Comparison of ENCODE assay signal across 10 cellular contexts in genomic region chr6:111712398-111712797, GRCh38.
DNase-seq lines count a peak whose midpoint lies in the region; ATAC-seq, FAIRE-seq and TF ChIP-seq lines count a peak whose summit lies in the region.
"Had no signal": no experiment of that assay in that cellular context is flagged by ENCODE, and none has a peak within 500 bp of the region (broad histone marks: within the 10 kb centered on the region; RNA-seq: fewer than 3 reads in every experiment).

No MANE protein-coding gene starts in this region.

- no peak for ATAC-seq in activated CD8-positive, alpha-beta T cell treated with anti-CD3 and anti-CD28 coated beads, Interleukin-2, amount 10 ng/mL, durations not matched to agents 7 days and 5 days
- ATAC-seq in HG03175 (IDR thresholded peaks at IDR 0.05; ENCODE audit: unreplicated experiment) (no peak), GM18517 (IDR thresholded peaks at IDR 0.05; ENCODE audit: unreplicated experiment) (no peak)

- H3K27ac Mint-ChIP-seq in activated CD8-positive, alpha-beta T cell treated with anti-CD3 and anti-CD28 coated beads, Interleukin-2, amount 10 ng/mL, durations not matched to agents 7 days and 5 days: peak overlapping the region; percentile 50
- peak overlapping the region; percentile 73 for H3K27ac Mint-ChIP-seq in progenitor cell of endocrine pancreas

- no peaks in the 10 kb centered on the region for H3K9me3 Mint-ChIP-seq in activated CD8-positive, alpha-beta T cell treated with anti-CD3 and anti-CD28 coated beads, Interleukin-2, amount 10 ng/mL, durations not matched to agents 7 days and 5 days (ENCODE audit: insufficient read depth)
- no peaks in the 10 kb centered on the region for H3K9me3 Mint-ChIP-seq in progenitor cell of endocrine pancreas (ENCODE audit: low read depth)

- FAIRE-seq in GM19239 (lab: Jason Lieb, UNC): no peak
- FAIRE-seq: HTR-8/SVneo had no signal

- TF ChIP-seq CTCF in foreskin fibroblast (IDR thresholded peaks at IDR 0.05; ENCODE audit: low read depth, low read length) (no peak), progenitor cell of endocrine pancreas (IDR thresholded peaks at IDR 0.05; ENCODE audit: unreplicated experiment) (no peak)

- H3K36me3 Mint-ChIP-seq in activated CD8-positive, alpha-beta T cell treated with anti-CD3 and anti-CD28 coated beads, Interleukin-2, amount 10 ng/mL, durations not matched to agents 7 days and 5 days (ENCODE audit: low read depth): peaks cover 62% of the 10 kb centered on the region
- H3K36me3 Mint-ChIP-seq in progenitor cell of endocrine pancreas (ENCODE audit: insufficient read depth): peaks cover 16% of the 10 kb centered on the region

- CTCF ChIA-PET in activated CD8-positive, alpha-beta T cell treated with anti-CD3 and anti-CD28 coated beads, Interleukin-2, amount 10 ng/mL, durations not matched to agents 7 days and 5 days (lab: Charles Lee): interaction anchor here (0.6 to 1.5 kb wide), 5 partner anchors 10 to 453 kb away, joined by 3 to 7 read pairs (median 4); a partner anchor contains a TSS

- H3K27me3 Mint-ChIP-seq in activated CD8-positive, alpha-beta T cell treated with anti-CD3 and anti-CD28 coated beads, Interleukin-2, amount 10 ng/mL, durations not matched to agents 7 days and 5 days (ENCODE audit: low read depth): no peaks in the 10 kb centered on the region
- no peaks in the 10 kb centered on the region for H3K27me3 Mint-ChIP-seq in progenitor cell of endocrine pancreas

- H3K4me3 ChIP-seq in foreskin fibroblast (ENCODE audit: low read depth in 1 of 2, low read length in 2 of 2): no peak overlapping the region

- DNase-seq in ELF-1 (ENCODE audit: low read depth, low spot score) (peak; percentile 64), foreskin fibroblast (peak; percentile 69 to 84), progenitor cell of endocrine pancreas (ENCODE audit: low spot score, unreplicated experiment) (no peak), NCI-H2196 treated with DMSO at 0.1 percent for 48 hours (lab: John Stamatoyannopoulos, UW; ENCODE audit: unreplicated experiment) (no peak), GM19239 (ENCODE audit: insufficient read length, low spot score) (no peak)
- DNase-seq in activated CD8-positive, alpha-beta T cell treated with anti-CD3 and anti-CD28 coated beads, Interleukin-2, amount 10 ng/mL, durations not matched to agents 7 days and 5 days: no peak
- DNase-seq: NCI-H526 had no signal

- POLR2A ChIA-PET in activated CD8-positive, alpha-beta T cell treated with anti-CD3 and anti-CD28 coated beads, Interleukin-2, amount 10 ng/mL, durations not matched to agents 7 days and 5 days (lab: Charles Lee): interaction anchor here (1.2 kb wide), 1 partner anchor 152 kb away, joined by 3 read pairs; no protein-coding TSS in a partner anchor

- peaks cover 48% of the 10 kb centered on the region for H3K4me1 Mint-ChIP-seq in activated CD8-positive, alpha-beta T cell treated with anti-CD3 and anti-CD28 coated beads, Interleukin-2, amount 10 ng/mL, durations not matched to agents 7 days and 5 days (ENCODE audit: low read depth)
- H3K4me1 Mint-ChIP-seq in progenitor cell of endocrine pancreas (ENCODE audit: low read depth): peaks cover 16% of the 10 kb centered on the region

- H3K4me3 Mint-ChIP-seq in activated CD8-positive, alpha-beta T cell treated with anti-CD3 and anti-CD28 coated beads, Interleukin-2, amount 10 ng/mL, durations not matched to agents 7 days and 5 days: no peak overlapping the region
- H3K4me3 Mint-ChIP-seq in progenitor cell of endocrine pancreas (ENCODE audit: low read depth): no peak overlapping the region

Comparison
In these comparisons a context has a peak if more than half of its experiments do, and no peak if none do; other contexts are left out.
1. DNase-seq: peak in ELF-1 (single experiment) and foreskin fibroblast (2 of 2); none in activated CD8-positive, alpha-beta T cell treated with anti-CD3 and anti-CD28 coated beads, Interleukin-2, amount 10 ng/mL, durations not matched to agents 7 days and 5 days (single experiment), progenitor cell of endocrine pancreas (single experiment), NCI-H2196 treated with DMSO at 0.1 percent for 48 hours (single experiment) and GM19239 (single experiment).